14 cellular contexts compared by ENCODE assay signal in the genomic region with DNA sequence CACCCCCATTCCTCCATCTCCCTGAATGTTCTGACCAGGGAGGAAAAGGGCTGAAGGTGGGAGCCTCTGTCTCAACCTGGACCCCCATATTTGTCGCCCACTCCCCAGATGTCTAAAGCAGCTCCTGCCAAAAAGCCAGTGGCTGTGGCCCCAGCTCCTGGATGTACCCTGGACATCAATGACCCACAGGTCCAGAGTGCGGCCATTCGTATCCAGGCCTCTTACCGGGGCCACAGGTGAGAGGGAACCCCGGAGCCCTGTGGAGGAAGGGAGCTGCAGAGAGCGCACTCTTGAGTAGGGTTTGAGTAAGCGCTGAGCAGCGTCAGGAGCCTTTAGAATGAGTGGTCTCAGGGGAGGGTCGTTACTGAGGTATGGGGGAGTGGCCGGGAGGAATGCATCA. TPM values are rescaled to one million over a fixed set of nuclear protein-coding genes. Genes with fewer than 3 reads are reported as not detected.
DNase-seq lines count a peak whose midpoint lies in the region; ATAC-seq, FAIRE-seq and TF ChIP-seq lines count a peak whose summit lies in the region.
"Had no signal": no experiment of that assay in that cellular context is flagged by ENCODE, and none has a peak within 500 bp of the region (broad histone marks: within the 10 kb centered on the region; RNA-seq: fewer than 3 reads in every experiment).

No MANE protein-coding gene starts in this region.

- H3K36me3 ChIP-seq in HepG2 (replicated peaks in 1 of 2; ENCODE audit: control insufficient read depth in 1 of 2, insufficient read depth in 2 of 2, low read length in 2 of 2) (no peaks in the 10 kb centered on the region), right lobe of liver (no peaks in the 10 kb centered on the region), astrocyte (ENCODE audit: insufficient read depth, low read length) (no peaks in the 10 kb centered on the region)
- H3K36me3 ChIP-seq: pancreas had no signal

- no peak for ATAC-seq in HepG2
- ATAC-seq in right lobe of liver: no peak
- ATAC-seq in natural killer cell: no peak
- ATAC-seq in HG03095 (IDR thresholded peaks at IDR 0.05; ENCODE audit: unreplicated experiment): no peak
- ATAC-seq: pancreas had no signal

- H3K4me2 ChIP-seq in HepG2 (ENCODE audit: low read depth, low read length): peak overlapping the region; percentile 97; the same call in 1 of the 2 replicates
- peak overlapping the region; percentile 98 for H3K4me2 ChIP-seq in astrocyte (ENCODE audit: low read length)

- no peak for TF ChIP-seq EP300 in HepG2 (IDR thresholded peaks at IDR 0.05; ENCODE audit: low read depth in 2 of 2, low read length in 2 of 2)
- TF ChIP-seq EP300 in HepG2 (CRISPR knock-in tag; IDR thresholded peaks at IDR 0.05; ENCODE audit: borderline replicate concordance): no peak

- H3K4me1 Mint-ChIP-seq in astrocyte (ENCODE audit: low read depth, unreplicated experiment) (peaks cover 15% of the 10 kb centered on the region), natural killer cell (peaks cover 26 to 40% of the 10 kb centered on the region in 2 donors)

- no peaks in the 10 kb centered on the region for H3K9me3 ChIP-seq in HepG2 (ENCODE audit: low read length)
- H3K9me3 ChIP-seq in right lobe of liver: no peaks in the 10 kb centered on the region
- no peaks in the 10 kb centered on the region for H3K9me3 ChIP-seq in astrocyte (ENCODE audit: insufficient read depth, low read depth, low read length)
- H3K9me3 ChIP-seq: pancreas had no signal

- FAIRE-seq in HepG2 (lab: Jason Lieb, UNC) (no peak), astrocyte (lab: Jason Lieb, UNC) (no peak)
- FAIRE-seq: pancreas had no signal

- no peak overlapping the region; a peak in 1 of 6 replicates for H3K4me3 ChIP-seq in HepG2 (replicated peaks in 1 of 3; ENCODE audit: insufficient read depth in 1 of 3, low read depth in 2 of 3, low read length in 3 of 3)
- H3K4me3 ChIP-seq in right lobe of liver: no peak overlapping the region
- H3K4me3 ChIP-seq in astrocyte (ENCODE audit: insufficient read depth, low read depth, low read length): no peak overlapping the region

- TF ChIP-seq CTCF in HepG2 (CRISPR knock-in tag; IDR thresholded peaks at IDR 0.05) (no peak), right lobe of liver (IDR thresholded peaks at IDR 0.05) (no peak), astrocyte (IDR thresholded peaks at IDR 0.05; ENCODE audit: insufficient read depth, low read depth, low read length) (no peak), natural killer cell (IDR thresholded peaks at IDR 0.05) (no peak)

- CTCF ChIA-PET in HepG2 (lab: Yijun Ruan, JAX; ENCODE audit: low intra/inter-chr PET ratio, low total read pairs): interaction anchor here (1.7 to 4.5 kb wide), 3 partner anchors 14 to 34 kb away, joined by 7 to 53 read pairs (median 26); no protein-coding TSS in a partner anchor

- no peak overlapping the region for H3K9ac ChIP-seq in HepG2 (ENCODE audit: insufficient read depth, low read depth, low read length)
- H3K9ac ChIP-seq in astrocyte (ENCODE audit: low read length): no peak overlapping the region

- peaks cover 19 to 63% of the 10 kb centered on the region in 2 experiments; a peak in 4 of 5 replicates for H3K27me3 ChIP-seq in HepG2 (ENCODE audit: control insufficient read depth in 1 of 2, insufficient read depth in 2 of 2, low read length in 2 of 2)
- no peaks in the 10 kb centered on the region for H3K27me3 ChIP-seq in right lobe of liver
- H3K27me3 ChIP-seq in astrocyte (ENCODE audit: insufficient read depth, low read length): peaks cover 15% of the 10 kb centered on the region
- H3K27me3 ChIP-seq: pancreas had no signal

- H3K9me3 Mint-ChIP-seq in astrocyte (ENCODE audit: unreplicated experiment): peaks cover 2% of the 10 kb centered on the region
- no peaks in the 10 kb centered on the region for H3K9me3 Mint-ChIP-seq in natural killer cell

- H3K4me3 Mint-ChIP-seq in astrocyte (ENCODE audit: unreplicated experiment) (no peak overlapping the region), natural killer cell (peak overlapping the region; percentile 43)

- no peak overlapping the region for H3K27ac ChIP-seq in HepG2 (ENCODE audit: extremely low read length, insufficient read depth, low read length)
- H3K27ac ChIP-seq in right lobe of liver: no peak overlapping the region
- no peak overlapping the region for H3K27ac ChIP-seq in astrocyte (ENCODE audit: low read depth, low read length)
- H3K27ac ChIP-seq: pancreas had no signal

- in situ Hi-C loops in HepG2 (cut with HindIII; ENCODE audit: extremely low pct_ligation_motif_present, low pct_unique_long_range_greater_than_20kb): no loop called here

- H3K79me2 ChIP-seq in HepG2 (ENCODE audit: insufficient read depth, low read length): peaks cover 12% of the 10 kb centered on the region
- peaks cover 18% of the 10 kb centered on the region for H3K79me2 ChIP-seq in astrocyte (ENCODE audit: insufficient read depth, low read length)

- POLR2A ChIA-PET in HepG2 (lab: Yijun Ruan, JAX): interaction anchor here (1.0 to 3.0 kb wide), 2 partner anchors 32 to 33 kb away, joined by 3 to 21 read pairs; no protein-coding TSS in a partner anchor

- peaks cover 8% of the 10 kb centered on the region for H3K36me3 Mint-ChIP-seq in astrocyte (ENCODE audit: low read depth, unreplicated experiment)
- H3K36me3 Mint-ChIP-seq in natural killer cell: no peaks in the 10 kb centered on the region

- BruUV-seq in HepG2 (replicated peaks; lab: Mats Ljungman, UMichigan): no TSS peak

- TF ChIP-seq POLR2A in HepG2 (IDR thresholded peaks at IDR 0.05; ENCODE audit: insufficient read depth in 1 of 2, low read depth in 2 of 2, low read length in 2 of 2): no peak
- no peak for TF ChIP-seq POLR2A in right lobe of liver (IDR thresholded peaks at IDR 0.05)

- 46% methylated on average over 10 of the region's 10 CpGs for WGBS in HepG2 (ENCODE audit: low lambda C conversion rate)
- WGBS in right lobe of liver (ENCODE audit: insufficient coverage, low coverage, low lambda C conversion rate, missing lambda C conversion rate): 86% methylated on average over 1 of the region's 10 CpGs

- H4K20me1 ChIP-seq in HepG2 (ENCODE audit: insufficient read depth, low read length): no peaks in the 10 kb centered on the region
- no peaks in the 10 kb centered on the region for H4K20me1 ChIP-seq in astrocyte (ENCODE audit: insufficient read depth, low read length)

- intact Hi-C loops in HepG2 (cut with micrococcal nuclease; ENCODE audit: unreplicated experiment): loop anchor here (5.0 kb wide), 2 partner anchors 101 to 109 kb away; a partner anchor contains a TSS
- intact Hi-C loops in right lobe of liver (cut with DNase I): no loop called here
- intact Hi-C loops in natural killer cell (cut with micrococcal nuclease): loop anchor here (5.0 kb wide), 1 partner anchor 36 kb away; no protein-coding TSS in a partner anchor
- intact Hi-C loops in posterior vena cava (cut with DNase I): no loop called here

- no peak for TF ChIP-seq RAD21 in HepG2 (CRISPR knock-in tag; IDR thresholded peaks at IDR 0.05)

- H3K27me3 Mint-ChIP-seq in astrocyte (ENCODE audit: low read depth, unreplicated experiment) (peaks cover 39% of the 10 kb centered on the region), natural killer cell (ENCODE audit: low read depth in 2 of 2) (peaks cover 22 to 33% of the 10 kb centered on the region in 2 donors)

- H3K4me1 ChIP-seq in HepG2 (ENCODE audit: insufficient read depth, low read length) (peaks cover 50% of the 10 kb centered on the region), right lobe of liver (peaks cover 0 to 13% (median 3%) of the 10 kb centered on the region in 4 donors), astrocyte (ENCODE audit: insufficient read depth, low read length) (peaks cover 39% of the 10 kb centered on the region)

- H2AFZ ChIP-seq in HepG2 (ENCODE audit: low read length): no peak overlapping the region
- H2AFZ ChIP-seq in astrocyte (ENCODE audit: low read depth, low read length): no peak overlapping the region

- DNase-seq in HepG2 (ENCODE audit: low spot score) (no peak), right lobe of liver (no peak), astrocyte (ENCODE audit: low read depth) (no peak), natural killer cell (no peak), posterior vena cava (ENCODE audit: low spot score) (no peak), retina (no peak), NCI-H2171 treated with DMSO at 0.1 percent for 48 hours (lab: John Stamatoyannopoulos, UW) (no peak)
- DNase-seq: central memory CD4-positive, alpha-beta T cell had no signal

- peak overlapping the region; percentile 53 for H3K27ac Mint-ChIP-seq in astrocyte (ENCODE audit: unreplicated experiment)
- no peak overlapping the region for H3K27ac Mint-ChIP-seq in natural killer cell

RNA-seq across cellular contexts. Expression of a gene that starts 2.4 kb away (rescaled TPM):
- 81.1 and 88.7 TPM in 2 replicates for total RNA-seq in HepG2 (2016; rRNA removed; fragmentation: Illumina TruSeq; extraction: Trizol)
- total RNA-seq in HepG2 (2016; cell fraction: cytosol; rRNA removed; fragmentation: Illumina TruSeq; extraction: Trizol; ENCODE audit: low read depth): 41.1 and 50.9 TPM in 2 replicates
- total RNA-seq in HepG2 (2016; cell fraction: insoluble cytoplasmic fraction; rRNA removed; fragmentation: Illumina TruSeq; extraction: Trizol): 81.2 and 82.9 TPM in 2 replicates
- total RNA-seq in HepG2 (2016; cell fraction: membrane; rRNA removed; fragmentation: Illumina TruSeq; extraction: Trizol): 59.8 and 79.0 TPM in 2 replicates
- total RNA-seq in HepG2 (2016; cell fraction: nucleus; rRNA removed; fragmentation: Illumina TruSeq; extraction: Trizol): 39.6 and 46.3 TPM in 2 replicates
- 106 and 115 TPM in 2 replicates for polyA plus RNA-seq in HepG2 (2011; rRNA removed)
- polyA plus RNA-seq in HepG2 (2011; cell fraction: cytosol; rRNA removed): 98.1 and 128 TPM in 2 replicates
- polyA plus RNA-seq in HepG2 (2011; cell fraction: nucleus; rRNA removed): 123 and 155 TPM in 2 replicates
- polyA plus RNA-seq in HepG2 (2012): 44.8 and 45.3 TPM in 2 replicates
- 40.7 and 53.5 TPM in 2 replicates for polyA plus RNA-seq in HepG2 (2016; cell fraction: cytosol; fragmentation: Illumina TruSeq; extraction: Trizol; ENCODE audit: low read depth)
- polyA plus RNA-seq in HepG2 (2016; cell fraction: insoluble cytoplasmic fraction; fragmentation: Illumina TruSeq; extraction: Trizol; ENCODE audit: low read depth): 88.1 and 98.3 TPM in 2 replicates
- 54.7 and 71.1 TPM in 2 replicates for polyA plus RNA-seq in HepG2 (2016; cell fraction: membrane; fragmentation: Illumina TruSeq; extraction: Trizol; ENCODE audit: low read depth)
- 87.2 and 90.5 TPM in 2 replicates for polyA plus RNA-seq in HepG2 (2016; cell fraction: nucleus; fragmentation: Illumina TruSeq; extraction: Trizol; ENCODE audit: insufficient read depth, low read depth)
- 98.5 and 174 TPM in 2 replicates for polyA minus RNA-seq in HepG2 (2011; rRNA and poly(A)+ RNA removed; ENCODE audit: low replicate concordance)
- 43.2 and 68.0 TPM in 2 replicates for polyA minus RNA-seq in HepG2 (2011; cell fraction: cytosol; rRNA and poly(A)+ RNA removed)
- 32.6 and 38.2 TPM in 2 replicates for polyA minus RNA-seq in HepG2 (2011; cell fraction: nucleus; rRNA and poly(A)+ RNA removed)
- total RNA-seq in right lobe of liver: 10 to 100 TPM; 21.7 to 54.1 (median 40.2) TPM
- 49.5 and 55.3 TPM in 2 replicates for total RNA-seq in astrocyte
- 10 to 100 TPM; 27.6 to 36.3 (median 33.8) TPM for total RNA-seq in natural killer cell
- total RNA-seq in posterior vena cava: 10 to 100 TPM; 33.9 to 42.8 TPM

RNA-seq across cellular contexts. Expression of a gene that starts 18.0 kb away (rescaled TPM):
- not detected in 2 replicates for total RNA-seq in HepG2 (2016; rRNA removed; fragmentation: Illumina TruSeq; extraction: Trizol)
- not detected in 2 replicates for total RNA-seq in HepG2 (2016; cell fraction: cytosol; rRNA removed; fragmentation: Illumina TruSeq; extraction: Trizol; ENCODE audit: low read depth)
- not detected in 2 replicates for total RNA-seq in HepG2 (2016; cell fraction: insoluble cytoplasmic fraction; rRNA removed; fragmentation: Illumina TruSeq; extraction: Trizol)
- not detected in 2 replicates for total RNA-seq in HepG2 (2016; cell fraction: membrane; rRNA removed; fragmentation: Illumina TruSeq; extraction: Trizol)
- total RNA-seq in HepG2 (2016; cell fraction: nucleus; rRNA removed; fragmentation: Illumina TruSeq; extraction: Trizol): not detected in 2 replicates
- 0.03 TPM in 2 replicates for polyA plus RNA-seq in HepG2 (2011; rRNA removed)
- 0.01 TPM in 1 of 2 replicates, not detected in the other for polyA plus RNA-seq in HepG2 (2011; cell fraction: cytosol; rRNA removed)
- 0.23 and 0.24 TPM in 2 replicates for polyA plus RNA-seq in HepG2 (2011; cell fraction: nucleus; rRNA removed)
- polyA plus RNA-seq in HepG2 (2012): not detected in 2 replicates
- polyA plus RNA-seq in HepG2 (2016; cell fraction: cytosol; fragmentation: Illumina TruSeq; extraction: Trizol; ENCODE audit: low read depth): not detected in 2 replicates
- polyA plus RNA-seq in HepG2 (2016; cell fraction: insoluble cytoplasmic fraction; fragmentation: Illumina TruSeq; extraction: Trizol; ENCODE audit: low read depth): not detected in 2 replicates
- polyA plus RNA-seq in HepG2 (2016; cell fraction: membrane; fragmentation: Illumina TruSeq; extraction: Trizol; ENCODE audit: low read depth): not detected in 2 replicates
- polyA plus RNA-seq in HepG2 (2016; cell fraction: nucleus; fragmentation: Illumina TruSeq; extraction: Trizol; ENCODE audit: insufficient read depth, low read depth): 0.16 TPM in 1 of 2 replicates, not detected in the other
- polyA minus RNA-seq in HepG2 (2011; rRNA and poly(A)+ RNA removed; ENCODE audit: low replicate concordance): 0.06 and 0.07 TPM in 2 replicates
- not detected in 2 replicates for polyA minus RNA-seq in HepG2 (2011; cell fraction: cytosol; rRNA and poly(A)+ RNA removed)
- polyA minus RNA-seq in HepG2 (2011; cell fraction: nucleus; rRNA and poly(A)+ RNA removed): 0.12 and 0.26 TPM in 2 replicates
- not detected for total RNA-seq in right lobe of liver
- total RNA-seq in astrocyte: 0.39 and 0.70 TPM in 2 replicates
- under 1 TPM in 2 of 3 donors, not detected in 1; 0.12 to 0.20 TPM for total RNA-seq in natural killer cell
- total RNA-seq in posterior vena cava: under 1 TPM in 1 of 2 donors, not detected in 1; 0.38 TPM
- total RNA-seq: epithelial cell of proximal tubule; H4; lung microvascular endothelial cell; T-helper 1 cell treated with Interleukin-12 subunit alpha and Interleukin-12 subunit beta and Interleukin-4 antibody, amounts not matched to agents 30 ng/mL and 1 ng/mL, for 36 hours had no signal

RNA-seq across cellular contexts. Expression of a gene that starts 47.4 kb away (rescaled TPM):
- total RNA-seq in HepG2 (2016; rRNA removed; fragmentation: Illumina TruSeq; extraction: Trizol) (34.7 and 79.6 TPM in 2 replicates), right lobe of liver (100 to 1,000 TPM in 2 of 6 experiments, 10 to 100 TPM in 4; 33.2 to 183 (median 39.6) TPM), astrocyte (151 and 163 TPM in 2 replicates), natural killer cell (10 to 100 TPM in 2 of 3 donors, 1 to 10 TPM in 1; 9.6 to 19.2 (median 12.7) TPM), posterior vena cava (10 to 100 TPM; 42.9 to 51.1 TPM)
- 21.6 and 22.1 TPM in 2 replicates for total RNA-seq in HepG2 (2016; cell fraction: cytosol; rRNA removed; fragmentation: Illumina TruSeq; extraction: Trizol; ENCODE audit: low read depth)
- total RNA-seq in HepG2 (2016; cell fraction: insoluble cytoplasmic fraction; rRNA removed; fragmentation: Illumina TruSeq; extraction: Trizol): 36.0 and 80.8 TPM in 2 replicates
- total RNA-seq in HepG2 (2016; cell fraction: membrane; rRNA removed; fragmentation: Illumina TruSeq; extraction: Trizol): 42.0 and 50.0 TPM in 2 replicates
- 65.5 and 76.8 TPM in 2 replicates for total RNA-seq in HepG2 (2016; cell fraction: nucleus; rRNA removed; fragmentation: Illumina TruSeq; extraction: Trizol)
- 111 and 171 TPM in 2 replicates for polyA plus RNA-seq in HepG2 (2011; rRNA removed)
- 120 and 244 TPM in 2 replicates for polyA plus RNA-seq in HepG2 (2011; cell fraction: cytosol; rRNA removed)
- polyA plus RNA-seq in HepG2 (2011; cell fraction: nucleus; rRNA removed): 203 and 211 TPM in 2 replicates
- polyA plus RNA-seq in HepG2 (2012): 115 and 161 TPM in 2 replicates
- 21.7 and 22.6 TPM in 2 replicates for polyA plus RNA-seq in HepG2 (2016; cell fraction: cytosol; fragmentation: Illumina TruSeq; extraction: Trizol; ENCODE audit: low read depth)
- 45.9 and 55.3 TPM in 2 replicates for polyA plus RNA-seq in HepG2 (2016; cell fraction: insoluble cytoplasmic fraction; fragmentation: Illumina TruSeq; extraction: Trizol; ENCODE audit: low read depth)
- polyA plus RNA-seq in HepG2 (2016; cell fraction: membrane; fragmentation: Illumina TruSeq; extraction: Trizol; ENCODE audit: low read depth): 40.5 and 41.4 TPM in 2 replicates
- 139 and 143 TPM in 2 replicates for polyA plus RNA-seq in HepG2 (2016; cell fraction: nucleus; fragmentation: Illumina TruSeq; extraction: Trizol; ENCODE audit: insufficient read depth, low read depth)
- 12.1 and 292 TPM in 2 replicates for polyA minus RNA-seq in HepG2 (2011; rRNA and poly(A)+ RNA removed; ENCODE audit: low replicate concordance)
- 137 and 143 TPM in 2 replicates for polyA minus RNA-seq in HepG2 (2011; cell fraction: cytosol; rRNA and poly(A)+ RNA removed)
- polyA minus RNA-seq in HepG2 (2011; cell fraction: nucleus; rRNA and poly(A)+ RNA removed): 45.4 and 47.0 TPM in 2 replicates

RNA-seq across cellular contexts. Expression of a gene that starts 47.6 kb away (rescaled TPM):
- total RNA-seq in HepG2 (2016; rRNA removed; fragmentation: Illumina TruSeq; extraction: Trizol) (11.6 and 17.3 TPM in 2 replicates), right lobe of liver (1 to 10 TPM in 5 of 6 experiments, under 1 TPM in 1; 0.68 to 3.2 (median 1.2) TPM), astrocyte (3.8 TPM in 2 replicates), natural killer cell (1 to 10 TPM; 1.7 to 2.3 (median 1.8) TPM), posterior vena cava (1 to 10 TPM; 3.0 to 3.2 TPM)
- total RNA-seq in HepG2 (2016; cell fraction: cytosol; rRNA removed; fragmentation: Illumina TruSeq; extraction: Trizol; ENCODE audit: low read depth): 12.3 and 16.3 TPM in 2 replicates
- 10.7 and 17.8 TPM in 2 replicates for total RNA-seq in HepG2 (2016; cell fraction: insoluble cytoplasmic fraction; rRNA removed; fragmentation: Illumina TruSeq; extraction: Trizol)
- total RNA-seq in HepG2 (2016; cell fraction: membrane; rRNA removed; fragmentation: Illumina TruSeq; extraction: Trizol): 26.8 and 32.4 TPM in 2 replicates
- 9.3 and 11.7 TPM in 2 replicates for total RNA-seq in HepG2 (2016; cell fraction: nucleus; rRNA removed; fragmentation: Illumina TruSeq; extraction: Trizol)
- polyA plus RNA-seq in HepG2 (2011; rRNA removed): 23.5 and 40.8 TPM in 2 replicates
- 43.6 and 52.1 TPM in 2 replicates for polyA plus RNA-seq in HepG2 (2011; cell fraction: cytosol; rRNA removed)
- 61.3 and 68.7 TPM in 2 replicates for polyA plus RNA-seq in HepG2 (2011; cell fraction: nucleus; rRNA removed)
- polyA plus RNA-seq in HepG2 (2012): 41.3 and 49.8 TPM in 2 replicates
- polyA plus RNA-seq in HepG2 (2016; cell fraction: cytosol; fragmentation: Illumina TruSeq; extraction: Trizol; ENCODE audit: low read depth): 16.5 and 21.1 TPM in 2 replicates
- 12.8 and 14.5 TPM in 2 replicates for polyA plus RNA-seq in HepG2 (2016; cell fraction: insoluble cytoplasmic fraction; fragmentation: Illumina TruSeq; extraction: Trizol; ENCODE audit: low read depth)
- 27.9 and 28.1 TPM in 2 replicates for polyA plus RNA-seq in HepG2 (2016; cell fraction: membrane; fragmentation: Illumina TruSeq; extraction: Trizol; ENCODE audit: low read depth)
- 17.1 and 19.3 TPM in 2 replicates for polyA plus RNA-seq in HepG2 (2016; cell fraction: nucleus; fragmentation: Illumina TruSeq; extraction: Trizol; ENCODE audit: insufficient read depth, low read depth)
- 2.1 and 67.2 TPM in 2 replicates for polyA minus RNA-seq in HepG2 (2011; rRNA and poly(A)+ RNA removed; ENCODE audit: low replicate concordance)
- polyA minus RNA-seq in HepG2 (2011; cell fraction: cytosol; rRNA and poly(A)+ RNA removed): 26.3 and 28.6 TPM in 2 replicates
- 12.9 and 13.6 TPM in 2 replicates for polyA minus RNA-seq in HepG2 (2011; cell fraction: nucleus; rRNA and poly(A)+ RNA removed)
- total RNA-seq: lung microvascular endothelial cell had no signal

Comparison
In these comparisons a context has a peak if more than half of its experiments do, and no peak if none do; other contexts are left out.
1. intact Hi-C loops: an anchor here in HepG2 (5.0 kb wide) and natural killer cell (5.0 kb wide); none called in right lobe of liver and posterior vena cava.